Comparison of ENCODE assay signal across 12 cellular contexts in the genomic region with DNA sequence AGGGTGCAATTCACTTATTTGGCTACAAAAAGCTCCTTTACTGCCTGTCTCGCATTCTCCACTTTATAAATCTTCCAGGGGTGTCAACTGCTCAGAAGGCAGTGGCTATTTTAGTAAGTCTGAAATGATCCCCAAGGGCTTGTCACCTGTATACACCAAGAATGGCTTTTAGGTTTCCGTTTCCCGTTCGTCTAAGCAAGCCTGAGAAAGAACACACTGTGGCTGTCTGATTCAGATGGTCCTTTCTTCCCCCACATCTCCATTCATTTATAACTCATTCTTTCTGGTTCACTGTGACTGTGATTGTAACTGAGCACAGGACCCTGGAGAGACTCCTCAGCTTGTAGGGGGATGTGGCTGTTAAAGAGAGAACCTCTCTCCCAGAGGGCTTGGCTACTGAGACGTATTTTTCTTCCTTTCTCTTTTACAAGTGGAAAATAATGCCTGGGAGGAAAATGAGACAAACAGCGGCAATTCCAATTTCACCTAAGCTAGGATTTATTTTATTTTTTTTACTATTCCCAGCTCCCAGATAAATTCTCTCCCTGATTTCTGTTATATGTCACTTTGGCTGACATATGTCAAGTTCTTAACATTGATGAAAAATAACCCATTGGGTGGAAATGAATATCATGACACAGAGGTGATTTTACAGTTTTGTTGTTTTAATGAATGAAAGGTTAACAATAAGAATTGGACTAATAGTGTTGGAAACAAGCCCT.
A peak's percentile ranks its signal among the peaks of the same experiment; 100 is the strongest.
DNase-seq lines count a peak whose midpoint lies in the region; ATAC-seq and TF ChIP-seq lines count a peak whose summit lies in the region.
"Had no signal": no experiment of that assay in that cellular context is flagged by ENCODE, and none has a peak within 500 bp of the region (broad histone marks: within the 10 kb centered on the region; RNA-seq: fewer than 3 reads in every experiment).

No MANE protein-coding gene starts in this region.

- TF ChIP-seq EP300 in gastroesophageal sphincter (IDR thresholded peaks at IDR 0.05), result no peak

- DNase-seq in activated T-cell treated with anti-CD3 and anti-CD28 coated beads for 24 hours (ENCODE audit: low read depth) (peak; percentile 13), OCI-LY7 (ENCODE audit: low spot score) (peak; percentile 82), retina (peak; percentile 39), OCI-M2 (lab: John Stamatoyannopoulos, UW; ENCODE audit: unreplicated experiment) (no peak), NCI-H748 (lab: John Stamatoyannopoulos, UW; ENCODE audit: unreplicated experiment) (no peak)
- no peak for DNase-seq in activated T-cell treated with anti-CD3 and anti-CD28 coated beads, Interleukin-2, amount 50 U/mL, for 1 hour
- DNase-seq: activated effector memory CD4-positive, alpha-beta T cell treated with anti-CD3 and anti-CD28 coated beads, Interleukin-2, amount 50 U/mL, for 16 hours; HCEC 1CT; NCI-H446; SK-N-SH had no signal

- intact Hi-C loops in OCI-LY7 (cut with micrococcal nuclease; ENCODE audit: unreplicated experiment), result loop anchor here (5.0 kb wide), 1 partner anchor 88 kb away; no protein-coding TSS in a partner anchor

- CTCF ChIA-PET in OCI-LY7 (lab: Charles Lee; ENCODE audit: unreplicated experiment), result interaction anchor here (1.2 to 1.5 kb wide), 2 partner anchors 9 to 10 kb away, joined by 4 read pairs; no protein-coding TSS in a partner anchor

- H3K79me2 ChIP-seq in OCI-LY7 (ENCODE audit: insufficient read depth, low read depth, low read length), result no peaks in the 10 kb centered on the region

- TF ChIP-seq CTCF in OCI-LY7 (conservative IDR thresholded peaks at IDR 0.05; ENCODE audit: low read length) (no peak), gastroesophageal sphincter (IDR thresholded peaks at IDR 0.05) (no peak)

- H3K27me3 ChIP-seq in gastroesophageal sphincter, result no peaks in the 10 kb centered on the region

- peak overlapping the region; percentile 81; the same call in 1 of the 2 replicates for H2AFZ ChIP-seq in OCI-LY7 (ENCODE audit: low read length)

- H3K27ac ChIP-seq in OCI-LY7 (ENCODE audit: low read depth, low read length, poor library complexity, severe bottlenecking), result peak overlapping the region; percentile 83
- no peak overlapping the region for H3K27ac ChIP-seq in gastroesophageal sphincter

- peak overlapping the region; percentile 68 for H3K4me2 ChIP-seq in OCI-LY7 (ENCODE audit: low read length)
- H3K4me2 ChIP-seq: SK-N-SH had no signal

- H4K20me1 ChIP-seq in OCI-LY7 (ENCODE audit: insufficient read depth, low read length), result no peaks in the 10 kb centered on the region

- ATAC-seq in GM21576 (IDR thresholded peaks at IDR 0.05; ENCODE audit: unreplicated experiment) (peak; percentile 41), gastroesophageal sphincter (no peak)

- 40 to 90% methylated on average over 2 to 6 of the region's 6 CpGs for WGBS in gastroesophageal sphincter (ENCODE audit: low coverage in 1 of 2), 2 donors

- H3K4me1 ChIP-seq in OCI-LY7 (ENCODE audit: insufficient read depth, low read length, poor library complexity, severe bottlenecking) (peaks cover 64% of the 10 kb centered on the region), gastroesophageal sphincter (peaks cover 0 to 17% (median 0%) of the 10 kb centered on the region in 3 donors)

- TF ChIP-seq POLR2A in gastroesophageal sphincter (IDR thresholded peaks at IDR 0.05), result no peak

- H3K9me3 ChIP-seq in OCI-LY7 (ENCODE audit: low read length) (no peaks in the 10 kb centered on the region; the same call in 1 of the 2 replicates), gastroesophageal sphincter (no peaks in the 10 kb centered on the region)
- H3K9me3 ChIP-seq: SK-N-SH had no signal

- POLR2A ChIA-PET in OCI-LY7 (lab: Charles Lee), result interaction anchor here (0.9 to 2.2 kb wide), 7 partner anchors 10 to 52 kb away, joined by 3 to 12 read pairs (median 4); no protein-coding TSS in a partner anchor

- H3K36me3 ChIP-seq in OCI-LY7 (ENCODE audit: insufficient read depth, low read length) (no peaks in the 10 kb centered on the region), gastroesophageal sphincter (no peaks in the 10 kb centered on the region)

- H3K4me3 ChIP-seq in OCI-LY7 (ENCODE audit: low read depth, low read length, poor library complexity, severe bottlenecking) (peak overlapping the region; percentile 40), gastroesophageal sphincter (no peak overlapping the region)

- no peaks in the 10 kb centered on the region for H3K9me2 ChIP-seq in OCI-LY7 (ENCODE audit: insufficient read depth, low read length)
- H3K9me2 ChIP-seq: SK-N-SH had no signal

- BruUV-seq in OCI-LY7 (replicated peaks; lab: Mats Ljungman, UMichigan), result no TSS peak

Comparison
In these comparisons a context has a peak if more than half of its experiments do, and no peak if none do; other contexts are left out.
1. DNase-seq: peak in activated T-cell treated with anti-CD3 and anti-CD28 coated beads for 24 hours (single experiment), OCI-LY7 (single experiment) and retina (single experiment); none in activated T-cell treated with anti-CD3 and anti-CD28 coated beads, Interleukin-2, amount 50 U/mL, for 1 hour (single experiment), OCI-M2 (single experiment) and NCI-H748 (single experiment).